In the genomic region with DNA sequence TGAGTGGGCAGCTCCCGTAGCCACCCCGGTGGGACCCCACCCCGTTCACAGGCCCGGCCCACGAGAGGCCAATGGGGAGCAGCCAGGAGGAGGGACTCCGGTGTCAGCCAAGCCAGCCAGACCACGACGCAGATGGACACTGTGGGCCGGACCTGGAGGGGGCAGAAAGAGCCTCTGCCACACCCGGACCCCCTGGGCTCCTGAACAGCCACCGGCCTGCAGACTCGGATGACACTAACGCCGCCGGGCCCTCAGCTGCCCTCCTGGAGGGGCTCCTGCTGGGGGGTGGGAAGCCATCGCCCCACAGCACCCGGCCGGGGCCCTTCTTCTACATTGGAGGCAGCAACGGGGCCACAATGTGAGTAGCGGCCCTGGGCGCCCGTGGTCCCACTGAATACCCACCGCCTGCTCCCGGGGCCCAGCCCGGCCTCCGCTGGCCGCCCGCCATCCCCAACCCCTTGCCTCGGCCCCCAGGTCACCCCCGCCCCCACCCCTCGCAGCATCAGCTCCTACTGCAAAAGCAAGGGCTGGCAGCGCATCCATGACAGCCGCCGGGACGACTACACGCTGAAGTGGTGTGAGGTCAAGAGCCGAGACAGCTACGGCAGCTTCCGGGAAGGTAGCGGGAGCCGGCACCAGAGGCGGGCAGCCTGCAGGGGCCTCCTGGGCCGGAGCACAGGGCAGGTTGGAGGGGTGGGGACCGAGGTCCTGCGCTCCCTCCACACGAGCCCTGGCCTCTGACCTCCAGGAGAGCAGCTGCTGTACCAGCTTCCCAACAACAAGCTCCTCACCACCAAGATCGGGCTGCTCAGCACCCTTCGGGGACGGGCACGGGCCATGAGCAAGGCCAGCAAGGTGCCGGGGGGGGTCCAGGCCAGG, we compare ENCODE assay signal across 15 cellular contexts. TPM values are rescaled to one million over a fixed set of nuclear protein-coding genes. Genes with fewer than 3 reads are reported as not detected.
DNase-seq lines count a peak whose midpoint lies in the region; ATAC-seq, FAIRE-seq and TF ChIP-seq lines count a peak whose summit lies in the region.
"Had no signal": no experiment of that assay in that cellular context is flagged by ENCODE, and none has a peak within 500 bp of the region (broad histone marks: within the 10 kb centered on the region; RNA-seq: fewer than 3 reads in every experiment).

No MANE protein-coding gene starts in this region.

- no peaks in the 10 kb centered on the region for H3K9me3 ChIP-seq in BLaER1 treated with 17β-estradiol and CSF1 and Interleukin-3, amounts not matched to agents 10 nM and 100 nM (replicated peaks in 1 of 11)
- H3K9me3 ChIP-seq in HepG2 (ENCODE audit: low read length), result no peaks in the 10 kb centered on the region
- H3K9me3 ChIP-seq: gastrocnemius medialis had no signal

- no peak overlapping the region for H3K27ac ChIP-seq in BLaER1 treated with 17β-estradiol and CSF1 and Interleukin-3, amounts not matched to agents 10 nM and 100 nM
- no peak overlapping the region for H3K27ac ChIP-seq in HepG2 (ENCODE audit: extremely low read length, insufficient read depth, low read length)
- H3K27ac ChIP-seq: gastrocnemius medialis, KMS-11 had no signal

- H3K9ac ChIP-seq in BLaER1 treated with 17β-estradiol and CSF1 and Interleukin-3, amounts not matched to agents 10 nM and 100 nM, result peak overlapping the region in 3 of 11 experiments; percentile 39 to 65 (median 49); a peak in 3 of 22 replicates
- no peak overlapping the region for H3K9ac ChIP-seq in HepG2 (ENCODE audit: insufficient read depth, low read depth, low read length)
- H3K9ac ChIP-seq: KMS-11 had no signal

- TF ChIP-seq EP300 in HepG2 (IDR thresholded peaks at IDR 0.05; ENCODE audit: low read depth in 2 of 2, low read length in 2 of 2) (no peak), HepG2 (CRISPR knock-in tag; IDR thresholded peaks at IDR 0.05; ENCODE audit: borderline replicate concordance) (no peak)

- H4K20me1 ChIP-seq in BLaER1 treated with 17β-estradiol and CSF1 and Interleukin-3, amounts not matched to agents 10 nM and 100 nM, result peaks cover 0 to 38% (median 11%) of the 10 kb centered on the region in 11 experiments; a peak in 12 of 22 replicates
- no peaks in the 10 kb centered on the region for H4K20me1 ChIP-seq in HepG2 (ENCODE audit: insufficient read depth, low read length)

- DNase-seq in RPMI8226 (peak; percentile 62), HepG2 (ENCODE audit: low spot score) (no peak), cerebellar nuclear complex (lab: John Stamatoyannopoulos, UW) (no peak), glomerular visceral epithelial cell (ENCODE audit: extremely low spot score) (no peak), omental fat pad (ENCODE audit: low spot score) (no peak)
- DNase-seq: gastrocnemius medialis, GF-D8, NCI-H1105 treated with DMSO at 0.1 percent for 48 hours, occipital lobe, trophoblast cell had no signal

- TF ChIP-seq RAD21 in HepG2 (CRISPR knock-in tag; IDR thresholded peaks at IDR 0.05), result no peak

- in situ Hi-C loops in HepG2 (cut with HindIII; ENCODE audit: extremely low pct_ligation_motif_present, low pct_unique_long_range_greater_than_20kb), result no loop called here

- no peak overlapping the region for H2AFZ ChIP-seq in HepG2 (ENCODE audit: low read length)

- CTCF ChIA-PET in HepG2 (lab: Yijun Ruan, JAX; ENCODE audit: low intra/inter-chr PET ratio, low total read pairs), result no interaction called here

- peaks cover 0 to 75% (median 12%) of the 10 kb centered on the region in 11 experiments; a peak in 15 of 22 replicates for H3K27me3 ChIP-seq in BLaER1 treated with 17β-estradiol and CSF1 and Interleukin-3, amounts not matched to agents 10 nM and 100 nM
- H3K27me3 ChIP-seq in HepG2 (ENCODE audit: control insufficient read depth in 1 of 2, insufficient read depth in 2 of 2, low read length in 2 of 2), result peaks cover 24 to 94% of the 10 kb centered on the region in 2 experiments

- no peak for TF ChIP-seq CTCF in HepG2 (CRISPR knock-in tag; IDR thresholded peaks at IDR 0.05)
- no peak for TF ChIP-seq CTCF in omental fat pad (IDR thresholded peaks at IDR 0.05)

- ATAC-seq in HepG2 (peak; percentile 22), omental fat pad (ENCODE audit: low FRiP score) (no peak)
- ATAC-seq: activated T-helper 17 cell treated with anti-CD3 and anti-CD28 coated beads, Interleukin-2, amount 50 U/mL, for 72 hours; gastrocnemius medialis had no signal

- H3K4me3 ChIP-seq in BLaER1 treated with 17β-estradiol and CSF1 and Interleukin-3, amounts not matched to agents 10 nM and 100 nM, result no peak overlapping the region; a peak in 1 of 20 replicates
- H3K4me3 ChIP-seq in HepG2 (replicated peaks in 1 of 3; ENCODE audit: insufficient read depth in 1 of 3, low read depth in 2 of 3, low read length in 3 of 3), result no peak overlapping the region; a peak in 1 of 6 replicates
- H3K4me3 ChIP-seq: gastrocnemius medialis had no signal

- WGBS in HepG2 (ENCODE audit: low lambda C conversion rate), result no CpG with 5 or more reads among the region's 51 CpGs

- H3K4me2 ChIP-seq in BLaER1 treated with 17β-estradiol and CSF1 and Interleukin-3, amounts not matched to agents 10 nM and 100 nM, result peak overlapping the region in 9 of 11 experiments; percentile 59 to 97 (median 93); a peak in 18 of 22 replicates
- H3K4me2 ChIP-seq in HepG2 (ENCODE audit: low read depth, low read length), result peak overlapping the region; percentile 36
- H3K4me2 ChIP-seq: KMS-11 had no signal

- intact Hi-C loops in HepG2 (cut with micrococcal nuclease; ENCODE audit: unreplicated experiment), result loop anchor here (10.0 kb wide), 1 partner anchor 55 kb away; the partner anchor contains the start of genes B3GALT6 and SDF4

- POLR2A ChIA-PET in HepG2 (lab: Yijun Ruan, JAX), result interaction anchor here (1.4 kb wide), 1 partner anchor 15 kb away, joined by 6 read pairs; no protein-coding TSS in a partner anchor

- no peak for TF ChIP-seq POLR2A in HepG2 (IDR thresholded peaks at IDR 0.05; ENCODE audit: insufficient read depth in 1 of 2, low read depth in 2 of 2, low read length in 2 of 2)

- H3K4me1 ChIP-seq in BLaER1 treated with 17β-estradiol and CSF1 and Interleukin-3, amounts not matched to agents 10 nM and 100 nM, result peaks cover 29 to 93% (median 85%) of the 10 kb centered on the region in 10 experiments
- peaks cover 14% of the 10 kb centered on the region for H3K4me1 ChIP-seq in HepG2 (ENCODE audit: insufficient read depth, low read length)
- H3K4me1 ChIP-seq: gastrocnemius medialis had no signal

- H3K36me3 ChIP-seq in BLaER1 treated with 17β-estradiol and CSF1 and Interleukin-3, amounts not matched to agents 10 nM and 100 nM, result no peaks in the 10 kb centered on the region
- H3K36me3 ChIP-seq in HepG2 (replicated peaks in 1 of 2; ENCODE audit: control insufficient read depth in 1 of 2, insufficient read depth in 2 of 2, low read length in 2 of 2), result no peaks in the 10 kb centered on the region
- H3K36me3 ChIP-seq: gastrocnemius medialis had no signal

- BruUV-seq in HepG2 (replicated peaks; lab: Mats Ljungman, UMichigan), result no TSS peak

- no peaks in the 10 kb centered on the region for H3K79me2 ChIP-seq in HepG2 (ENCODE audit: insufficient read depth, low read length)

- FAIRE-seq in HepG2 (lab: Jason Lieb, UNC), result no peak
- FAIRE-seq: TTC549 had no signal

RNA-seq across cellular contexts. Expression of gene TTLL10, which starts 6.5 kb away (rescaled TPM):
- total RNA-seq in HepG2 (2016; rRNA removed; fragmentation: Illumina TruSeq; extraction: Trizol) (not detected in 2 replicates), omental fat pad (1 to 10 TPM in 1 of 4 donors, under 1 TPM in 2, not detected in 1; 0.48 to 1.0 (median 0.95) TPM)
- total RNA-seq in HepG2 (2016; cell fraction: cytosol; rRNA removed; fragmentation: Illumina TruSeq; extraction: Trizol; ENCODE audit: low read depth), result not detected in 2 replicates
- total RNA-seq in HepG2 (2016; cell fraction: insoluble cytoplasmic fraction; rRNA removed; fragmentation: Illumina TruSeq; extraction: Trizol), result not detected in 2 replicates
- not detected in 2 replicates for total RNA-seq in HepG2 (2016; cell fraction: membrane; rRNA removed; fragmentation: Illumina TruSeq; extraction: Trizol)
- not detected in 2 replicates for total RNA-seq in HepG2 (2016; cell fraction: nucleus; rRNA removed; fragmentation: Illumina TruSeq; extraction: Trizol)
- not detected in 2 replicates for polyA plus RNA-seq in HepG2 (2011; rRNA removed)
- 0.06 and 0.08 TPM in 2 replicates for polyA plus RNA-seq in HepG2 (2011; cell fraction: cytosol; rRNA removed)
- polyA plus RNA-seq in HepG2 (2011; cell fraction: nucleus; rRNA removed), result 0.24 and 0.48 TPM in 2 replicates
- polyA plus RNA-seq in HepG2 (2012), result 0.07 TPM in 1 of 2 replicates, not detected in the other
- not detected in 2 replicates for polyA plus RNA-seq in HepG2 (2016; cell fraction: cytosol; fragmentation: Illumina TruSeq; extraction: Trizol; ENCODE audit: low read depth)
- not detected in 2 replicates for polyA plus RNA-seq in HepG2 (2016; cell fraction: insoluble cytoplasmic fraction; fragmentation: Illumina TruSeq; extraction: Trizol; ENCODE audit: low read depth)
- not detected in 2 replicates for polyA plus RNA-seq in HepG2 (2016; cell fraction: membrane; fragmentation: Illumina TruSeq; extraction: Trizol; ENCODE audit: low read depth)
- not detected in 2 replicates for polyA plus RNA-seq in HepG2 (2016; cell fraction: nucleus; fragmentation: Illumina TruSeq; extraction: Trizol; ENCODE audit: insufficient read depth, low read depth)
- 0.18 TPM in 1 of 2 replicates, not detected in the other for polyA minus RNA-seq in HepG2 (2011; rRNA and poly(A)+ RNA removed; ENCODE audit: low replicate concordance)
- polyA minus RNA-seq in HepG2 (2011; cell fraction: cytosol; rRNA and poly(A)+ RNA removed), result not detected in 2 replicates
- polyA minus RNA-seq in HepG2 (2011; cell fraction: nucleus; rRNA and poly(A)+ RNA removed), result not detected in 2 replicates
- total RNA-seq: occipital lobe, skeletal muscle tissue had no signal

RNA-seq across cellular contexts. Expression of gene TNFRSF18, which starts 26.2 kb away (rescaled TPM):
- total RNA-seq in HepG2 (2016; rRNA removed; fragmentation: Illumina TruSeq; extraction: Trizol), result not detected in 2 replicates
- not detected in 2 replicates for total RNA-seq in HepG2 (2016; cell fraction: cytosol; rRNA removed; fragmentation: Illumina TruSeq; extraction: Trizol; ENCODE audit: low read depth)
- total RNA-seq in HepG2 (2016; cell fraction: insoluble cytoplasmic fraction; rRNA removed; fragmentation: Illumina TruSeq; extraction: Trizol), result not detected in 2 replicates
- total RNA-seq in HepG2 (2016; cell fraction: membrane; rRNA removed; fragmentation: Illumina TruSeq; extraction: Trizol), result not detected in 2 replicates
- not detected in 2 replicates for total RNA-seq in HepG2 (2016; cell fraction: nucleus; rRNA removed; fragmentation: Illumina TruSeq; extraction: Trizol)
- not detected in 2 replicates for polyA plus RNA-seq in HepG2 (2011; rRNA removed)
- not detected in 2 replicates for polyA plus RNA-seq in HepG2 (2011; cell fraction: cytosol; rRNA removed)
- polyA plus RNA-seq in HepG2 (2011; cell fraction: nucleus; rRNA removed), result 0.19 TPM in 1 of 2 replicates, not detected in the other
- polyA plus RNA-seq in HepG2 (2012), result not detected in 2 replicates
- not detected in 2 replicates for polyA plus RNA-seq in HepG2 (2016; cell fraction: cytosol; fragmentation: Illumina TruSeq; extraction: Trizol; ENCODE audit: low read depth)
- not detected in 2 replicates for polyA plus RNA-seq in HepG2 (2016; cell fraction: insoluble cytoplasmic fraction; fragmentation: Illumina TruSeq; extraction: Trizol; ENCODE audit: low read depth)
- polyA plus RNA-seq in HepG2 (2016; cell fraction: membrane; fragmentation: Illumina TruSeq; extraction: Trizol; ENCODE audit: low read depth), result not detected in 2 replicates
- not detected in 2 replicates for polyA plus RNA-seq in HepG2 (2016; cell fraction: nucleus; fragmentation: Illumina TruSeq; extraction: Trizol; ENCODE audit: insufficient read depth, low read depth)
- polyA minus RNA-seq in HepG2 (2011; rRNA and poly(A)+ RNA removed; ENCODE audit: low replicate concordance), result not detected in 2 replicates
- not detected in 2 replicates for polyA minus RNA-seq in HepG2 (2011; cell fraction: cytosol; rRNA and poly(A)+ RNA removed)
- polyA minus RNA-seq in HepG2 (2011; cell fraction: nucleus; rRNA and poly(A)+ RNA removed), result not detected in 2 replicates
- 1 to 10 TPM in 2 of 4 donors, under 1 TPM in 1, not detected in 1; 0.44 to 2.8 (median 1.7) TPM for total RNA-seq in omental fat pad
- total RNA-seq: gastrocnemius medialis, occipital lobe had no signal

RNA-seq across cellular contexts. Expression of gene TNFRSF4, which starts 33.7 kb away (rescaled TPM):
- total RNA-seq in HepG2 (2016; rRNA removed; fragmentation: Illumina TruSeq; extraction: Trizol), result not detected in 2 replicates
- total RNA-seq in HepG2 (2016; cell fraction: cytosol; rRNA removed; fragmentation: Illumina TruSeq; extraction: Trizol; ENCODE audit: low read depth), result not detected in 2 replicates
- total RNA-seq in HepG2 (2016; cell fraction: insoluble cytoplasmic fraction; rRNA removed; fragmentation: Illumina TruSeq; extraction: Trizol), result not detected in 2 replicates
- total RNA-seq in HepG2 (2016; cell fraction: membrane; rRNA removed; fragmentation: Illumina TruSeq; extraction: Trizol), result not detected in 2 replicates
- not detected in 2 replicates for total RNA-seq in HepG2 (2016; cell fraction: nucleus; rRNA removed; fragmentation: Illumina TruSeq; extraction: Trizol)
- 0.21 TPM in 1 of 2 replicates, not detected in the other for polyA plus RNA-seq in HepG2 (2011; rRNA removed)
- polyA plus RNA-seq in HepG2 (2011; cell fraction: cytosol; rRNA removed), result 0.03 TPM in 1 of 2 replicates, not detected in the other
- 0.18 and 0.28 TPM in 2 replicates for polyA plus RNA-seq in HepG2 (2011; cell fraction: nucleus; rRNA removed)
- not detected in 2 replicates for polyA plus RNA-seq in HepG2 (2012)
- polyA plus RNA-seq in HepG2 (2016; cell fraction: cytosol; fragmentation: Illumina TruSeq; extraction: Trizol; ENCODE audit: low read depth), result not detected in 2 replicates
- not detected in 2 replicates for polyA plus RNA-seq in HepG2 (2016; cell fraction: insoluble cytoplasmic fraction; fragmentation: Illumina TruSeq; extraction: Trizol; ENCODE audit: low read depth)
- not detected in 2 replicates for polyA plus RNA-seq in HepG2 (2016; cell fraction: membrane; fragmentation: Illumina TruSeq; extraction: Trizol; ENCODE audit: low read depth)
- not detected in 2 replicates for polyA plus RNA-seq in HepG2 (2016; cell fraction: nucleus; fragmentation: Illumina TruSeq; extraction: Trizol; ENCODE audit: insufficient read depth, low read depth)
- not detected in 2 replicates for polyA minus RNA-seq in HepG2 (2011; rRNA and poly(A)+ RNA removed; ENCODE audit: low replicate concordance)
- polyA minus RNA-seq in HepG2 (2011; cell fraction: cytosol; rRNA and poly(A)+ RNA removed), result not detected in 2 replicates
- polyA minus RNA-seq in HepG2 (2011; cell fraction: nucleus; rRNA and poly(A)+ RNA removed), result not detected in 2 replicates
- 10 to 100 TPM in 1 of 4 donors, 1 to 10 TPM in 3; 2.4 to 10.7 (median 5.9) TPM for total RNA-seq in omental fat pad
- total RNA-seq: occipital lobe had no signal

RNA-seq across cellular contexts. Expression of gene SDF4, which starts 51.6 kb away (rescaled TPM):
- 45.3 and 107 TPM in 2 replicates for total RNA-seq in HepG2 (2016; rRNA removed; fragmentation: Illumina TruSeq; extraction: Trizol)
- 39.1 and 57.0 TPM in 2 replicates for total RNA-seq in HepG2 (2016; cell fraction: cytosol; rRNA removed; fragmentation: Illumina TruSeq; extraction: Trizol; ENCODE audit: low read depth)
- 40.3 and 115 TPM in 2 replicates for total RNA-seq in HepG2 (2016; cell fraction: insoluble cytoplasmic fraction; rRNA removed; fragmentation: Illumina TruSeq; extraction: Trizol)
- total RNA-seq in HepG2 (2016; cell fraction: membrane; rRNA removed; fragmentation: Illumina TruSeq; extraction: Trizol), result 58.4 and 92.5 TPM in 2 replicates
- total RNA-seq in HepG2 (2016; cell fraction: nucleus; rRNA removed; fragmentation: Illumina TruSeq; extraction: Trizol), result 75.1 and 80.9 TPM in 2 replicates
- polyA plus RNA-seq in HepG2 (2011; rRNA removed), result 80.8 and 99.6 TPM in 2 replicates
- 96.4 and 116 TPM in 2 replicates for polyA plus RNA-seq in HepG2 (2011; cell fraction: cytosol; rRNA removed)
- 152 and 158 TPM in 2 replicates for polyA plus RNA-seq in HepG2 (2011; cell fraction: nucleus; rRNA removed)
- polyA plus RNA-seq in HepG2 (2012), result 87.3 and 109 TPM in 2 replicates
- polyA plus RNA-seq in HepG2 (2016; cell fraction: cytosol; fragmentation: Illumina TruSeq; extraction: Trizol; ENCODE audit: low read depth), result 40.0 and 62.7 TPM in 2 replicates
- polyA plus RNA-seq in HepG2 (2016; cell fraction: insoluble cytoplasmic fraction; fragmentation: Illumina TruSeq; extraction: Trizol; ENCODE audit: low read depth), result 61.8 and 64.5 TPM in 2 replicates
- polyA plus RNA-seq in HepG2 (2016; cell fraction: membrane; fragmentation: Illumina TruSeq; extraction: Trizol; ENCODE audit: low read depth), result 59.1 and 86.8 TPM in 2 replicates
- polyA plus RNA-seq in HepG2 (2016; cell fraction: nucleus; fragmentation: Illumina TruSeq; extraction: Trizol; ENCODE audit: insufficient read depth, low read depth), result 181 and 198 TPM in 2 replicates
- polyA minus RNA-seq in HepG2 (2011; rRNA and poly(A)+ RNA removed; ENCODE audit: low replicate concordance), result 30.8 and 94.7 TPM in 2 replicates
- polyA minus RNA-seq in HepG2 (2011; cell fraction: cytosol; rRNA and poly(A)+ RNA removed), result 43.9 and 48.3 TPM in 2 replicates
- 48.9 and 53.8 TPM in 2 replicates for polyA minus RNA-seq in HepG2 (2011; cell fraction: nucleus; rRNA and poly(A)+ RNA removed)
- total RNA-seq in omental fat pad, result 100 to 1,000 TPM in 2 of 4 donors, 10 to 100 TPM in 2; 78.3 to 122 (median 98.8) TPM

RNA-seq across cellular contexts. Expression of gene B3GALT6, which starts 51.8 kb away (rescaled TPM):
- 9.2 and 14.2 TPM in 2 replicates for total RNA-seq in HepG2 (2016; rRNA removed; fragmentation: Illumina TruSeq; extraction: Trizol)
- 6.4 and 7.6 TPM in 2 replicates for total RNA-seq in HepG2 (2016; cell fraction: cytosol; rRNA removed; fragmentation: Illumina TruSeq; extraction: Trizol; ENCODE audit: low read depth)
- total RNA-seq in HepG2 (2016; cell fraction: insoluble cytoplasmic fraction; rRNA removed; fragmentation: Illumina TruSeq; extraction: Trizol), result 8.3 and 13.0 TPM in 2 replicates
- 13.3 and 15.5 TPM in 2 replicates for total RNA-seq in HepG2 (2016; cell fraction: membrane; rRNA removed; fragmentation: Illumina TruSeq; extraction: Trizol)
- 9.0 and 10.2 TPM in 2 replicates for total RNA-seq in HepG2 (2016; cell fraction: nucleus; rRNA removed; fragmentation: Illumina TruSeq; extraction: Trizol)
- polyA plus RNA-seq in HepG2 (2011; rRNA removed), result 3.9 and 5.8 TPM in 2 replicates
- 6.9 and 8.0 TPM in 2 replicates for polyA plus RNA-seq in HepG2 (2011; cell fraction: cytosol; rRNA removed)
- 5.4 and 5.5 TPM in 2 replicates for polyA plus RNA-seq in HepG2 (2011; cell fraction: nucleus; rRNA removed)
- 8.3 and 10.4 TPM in 2 replicates for polyA plus RNA-seq in HepG2 (2012)
- 7.6 and 8.3 TPM in 2 replicates for polyA plus RNA-seq in HepG2 (2016; cell fraction: cytosol; fragmentation: Illumina TruSeq; extraction: Trizol; ENCODE audit: low read depth)
- 9.7 and 10.2 TPM in 2 replicates for polyA plus RNA-seq in HepG2 (2016; cell fraction: insoluble cytoplasmic fraction; fragmentation: Illumina TruSeq; extraction: Trizol; ENCODE audit: low read depth)
- 12.7 and 13.5 TPM in 2 replicates for polyA plus RNA-seq in HepG2 (2016; cell fraction: membrane; fragmentation: Illumina TruSeq; extraction: Trizol; ENCODE audit: low read depth)
- 13.7 and 17.1 TPM in 2 replicates for polyA plus RNA-seq in HepG2 (2016; cell fraction: nucleus; fragmentation: Illumina TruSeq; extraction: Trizol; ENCODE audit: insufficient read depth, low read depth)
- 7.2 and 12.5 TPM in 2 replicates for polyA minus RNA-seq in HepG2 (2011; rRNA and poly(A)+ RNA removed; ENCODE audit: low replicate concordance)
- 3.8 and 5.0 TPM in 2 replicates for polyA minus RNA-seq in HepG2 (2011; cell fraction: cytosol; rRNA and poly(A)+ RNA removed)
- 7.8 and 8.1 TPM in 2 replicates for polyA minus RNA-seq in HepG2 (2011; cell fraction: nucleus; rRNA and poly(A)+ RNA removed)
- total RNA-seq in omental fat pad, result 10 to 100 TPM; 14.6 to 27.1 (median 22.1) TPM
